In the genomic region with DNA sequence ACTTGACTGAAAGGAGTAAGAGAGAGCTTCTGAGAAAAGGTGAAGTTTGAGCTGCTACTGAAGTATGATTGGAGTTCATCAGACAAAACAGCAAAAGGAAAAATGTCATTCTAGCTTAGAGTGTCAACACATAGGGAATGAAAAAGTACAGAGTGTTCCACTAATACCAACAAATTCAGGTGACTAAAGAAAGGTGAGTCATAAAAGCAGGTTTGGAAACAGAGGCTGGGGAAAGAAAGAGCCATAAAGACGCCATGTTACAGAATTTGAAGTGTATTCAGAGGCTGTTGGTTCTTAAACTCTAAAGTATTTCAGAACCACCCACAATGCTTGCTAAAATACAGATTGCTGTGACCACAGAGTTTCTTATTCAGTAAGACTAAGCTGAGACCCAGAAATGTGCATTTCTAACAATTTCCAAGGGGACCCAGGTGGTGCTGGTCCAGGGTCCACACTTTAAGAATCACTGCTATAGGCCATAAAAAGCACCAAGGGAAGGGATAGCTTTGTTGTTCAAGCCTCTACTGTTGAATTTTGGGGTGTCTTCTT, we compare ENCODE assay signal across 23 cellular contexts.
DNase-seq lines count a peak whose midpoint lies in the region; ATAC-seq, FAIRE-seq and TF ChIP-seq lines count a peak whose summit lies in the region.
"Had no signal": no experiment of that assay in that cellular context is flagged by ENCODE, and none has a peak within 500 bp of the region (broad histone marks: within the 10 kb centered on the region; RNA-seq: fewer than 3 reads in every experiment).

No MANE protein-coding gene starts in this region.

- no peaks in the 10 kb centered on the region for H3K9me3 ChIP-seq in A673 (ENCODE audit: low read depth, low read length, poor library complexity, severe bottlenecking)
- H3K9me3 ChIP-seq: BLaER1 had no signal

- intact Hi-C loops in A673 (cut with micrococcal nuclease; ENCODE audit: unreplicated experiment): no loop called here

- H3K36me3 ChIP-seq in A673 (ENCODE audit: insufficient read depth, low read length, poor library complexity, severe bottlenecking): no peaks in the 10 kb centered on the region
- H3K36me3 ChIP-seq: BLaER1 had no signal

- peaks cover 9% of the 10 kb centered on the region for H3K4me1 Mint-ChIP-seq in activated T-cell treated with anti-CD3 and anti-CD28 coated beads, Interleukin-2, amount 50 U/mL, for 24 hours (ENCODE audit: low read depth)
- H3K4me1 Mint-ChIP-seq: CD4-positive, CD25-positive, alpha-beta regulatory T cell; IgD-negative memory B cell had no signal

- no peak overlapping the region for H3K27ac ChIP-seq in A673 (ENCODE audit: low read depth, low read length, poor library complexity, severe bottlenecking)
- H3K27ac ChIP-seq: BLaER1, KMS-11, RWPE1 had no signal

- no peak for TF ChIP-seq POLR2A in GM12892 (IDR thresholded peaks at IDR 0.05; ENCODE audit: low read depth, low read length)

- no peak overlapping the region for H3K4me3 Mint-ChIP-seq in activated T-cell treated with anti-CD3 and anti-CD28 coated beads, Interleukin-2, amount 50 U/mL, for 24 hours
- H3K4me3 Mint-ChIP-seq: CD4-positive, CD25-positive, alpha-beta regulatory T cell; IgD-negative memory B cell had no signal

- no peaks in the 10 kb centered on the region for H3K4me1 ChIP-seq in A673 (ENCODE audit: insufficient read depth, low read length, poor library complexity, severe bottlenecking)
- H3K4me1 ChIP-seq: BLaER1 had no signal

- peaks cover 1% of the 10 kb centered on the region for H3K36me3 Mint-ChIP-seq in activated T-cell treated with anti-CD3 and anti-CD28 coated beads, Interleukin-2, amount 50 U/mL, for 24 hours (ENCODE audit: low read depth)
- H3K36me3 Mint-ChIP-seq: CD4-positive, CD25-positive, alpha-beta regulatory T cell; IgD-negative memory B cell had no signal

- H3K9me3 Mint-ChIP-seq in activated T-cell treated with anti-CD3 and anti-CD28 coated beads, Interleukin-2, amount 50 U/mL, for 24 hours: no peaks in the 10 kb centered on the region
- H3K9me3 Mint-ChIP-seq: IgD-negative memory B cell had no signal

- CTCF ChIA-PET in A673 (lab: Charles Lee): interaction anchor here (0.5 to 0.6 kb wide), 2 partner anchors 11 to 16 kb away, joined by 3 to 7 read pairs; no protein-coding TSS in a partner anchor

- H3K4me3 ChIP-seq in epithelial cell of esophagus (ENCODE audit: low read length) (no peak overlapping the region), A673 (ENCODE audit: low read depth, low read length, poor library complexity, severe bottlenecking) (no peak overlapping the region)
- H3K4me3 ChIP-seq: BLaER1 had no signal

- FAIRE-seq in GM12892 (lab: Jason Lieb, UNC): peak; percentile 60
- FAIRE-seq: G401.6, H54 had no signal

- DNase-seq in activated T-cell treated with anti-CD3 and anti-CD28 coated beads, Interleukin-2, amount 50 U/mL, for 24 hours: no peak
- no peak for DNase-seq in activated T-cell treated with anti-CD3 and anti-CD28 coated beads for 4 hours
- no peak for DNase-seq in GM12892 (ENCODE audit: insufficient read length)
- peak; percentile 3 for DNase-seq in epithelial cell of esophagus (ENCODE audit: low read depth)
- DNase-seq in A673 (ENCODE audit: low spot score): no peak
- no peak for DNase-seq in activated gamma-delta T cell treated with Interleukin-2 at 50 U/mL for 16 hours
- DNase-seq: CD4-positive, CD25-positive, alpha-beta regulatory T cell; NCI-H1092; NCI-H1417 treated with DMSO at 0.1 percent for 48 hours; NCI-H1694 treated with DMSO at 0.1 percent for 48 hours; NCI-H2081; NCI-H2227 treated with DMSO at 0.1 percent for 48 hours; NCI-H526 treated with DMSO at 0.1 percent for 48 hours; SHP77 had no signal

- peaks cover 25% of the 10 kb centered on the region for H3K27me3 ChIP-seq in A673 (replicated peaks; ENCODE audit: insufficient read depth, low read depth, low read length, poor library complexity)
- H3K27me3 ChIP-seq: BLaER1 had no signal

- POLR2A ChIA-PET in A673 (lab: Charles Lee; ENCODE audit: low non-redundant PET): interaction anchor here (0.5 kb wide), 1 partner anchor 205 kb away, joined by 4 read pairs; no protein-coding TSS in a partner anchor

- no TSS peak for BruUV-seq in A673 (replicated peaks; lab: Mats Ljungman, UMichigan)

- H3K27me3 Mint-ChIP-seq in activated T-cell treated with anti-CD3 and anti-CD28 coated beads, Interleukin-2, amount 50 U/mL, for 24 hours: no peaks in the 10 kb centered on the region
- H3K27me3 Mint-ChIP-seq: IgD-negative memory B cell had no signal

- ATAC-seq in HG02852 (IDR thresholded peaks at IDR 0.05; ENCODE audit: unreplicated experiment): peak; percentile 56
- ATAC-seq in GM21529 (IDR thresholded peaks at IDR 0.05; ENCODE audit: unreplicated experiment): no peak
- ATAC-seq: Panc1 had no signal

- TF ChIP-seq CTCF in epithelial cell of esophagus (IDR thresholded peaks at IDR 0.05; ENCODE audit: insufficient read depth, low read depth, low read length, missing control alignments): no peak
- no peak for TF ChIP-seq CTCF in A673 (conservative IDR thresholded peaks at IDR 0.05; ENCODE audit: low read depth, low read length)

- peak overlapping the region; percentile 69 for H3K27ac Mint-ChIP-seq in activated T-cell treated with anti-CD3 and anti-CD28 coated beads, Interleukin-2, amount 50 U/mL, for 24 hours
- H3K27ac Mint-ChIP-seq: IgD-negative memory B cell had no signal
